ENCODE assay signal across 22 cellular contexts in the genomic region with DNA sequence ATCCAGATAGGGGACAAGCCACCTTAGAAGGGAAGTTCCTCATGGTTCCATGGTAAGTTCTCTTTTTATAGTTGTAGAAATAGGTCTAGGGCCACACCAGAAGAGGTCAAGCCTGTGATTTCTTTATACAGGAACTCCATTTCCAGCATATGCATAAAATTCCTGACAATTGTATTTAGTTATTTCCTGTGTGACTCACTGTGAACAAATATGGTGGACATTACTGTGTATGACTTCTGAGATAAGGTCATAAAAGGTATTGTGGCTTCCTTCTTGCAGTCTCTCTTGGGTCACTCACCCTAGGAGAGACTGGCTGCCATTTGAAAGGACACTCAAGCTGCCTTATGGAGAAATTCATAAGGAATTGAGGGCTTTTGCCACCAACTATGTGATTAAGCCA. TPM values are rescaled to one million over a fixed set of nuclear protein-coding genes. Genes with fewer than 3 reads are reported as not detected.
DNase-seq lines count a peak whose midpoint lies in the region; ATAC-seq, FAIRE-seq and TF ChIP-seq lines count a peak whose summit lies in the region.
"Had no signal": no experiment of that assay in that cellular context is flagged by ENCODE, and none has a peak within 500 bp of the region (broad histone marks: within the 10 kb centered on the region; RNA-seq: fewer than 3 reads in every experiment).

No MANE protein-coding gene starts in this region.

- H3K4me1 Mint-ChIP-seq in GM23338: peaks cover 17% of the 10 kb centered on the region
- H3K4me1 Mint-ChIP-seq in CD4-positive, alpha-beta memory T cell: peaks cover 5 to 12% (median 8%) of the 10 kb centered on the region in 4 donors

- no peaks in the 10 kb centered on the region for H4K20me1 ChIP-seq in K562 (replicated peaks; ENCODE audit: control insufficient read depth, insufficient read depth, low read length)
- H4K20me1 ChIP-seq in keratinocyte (ENCODE audit: control insufficient read depth, extremely low read depth, insufficient read depth, low read length): no peaks in the 10 kb centered on the region
- H4K20me1 ChIP-seq in GM23338 (replicated peaks; ENCODE audit: insufficient read depth): no peaks in the 10 kb centered on the region

- intact Hi-C loops in K562 (cut with micrococcal nuclease): loop anchor here (2.0 kb wide), 1 partner anchor 242 kb away; no protein-coding TSS in a partner anchor
- intact Hi-C loops in CD4-positive, alpha-beta memory T cell (cut with micrococcal nuclease): no loop called here

- no peak for TF ChIP-seq EP300 in K562 (IDR thresholded peaks at IDR 0.05; ENCODE audit: low read length)

- H3K9me3 ChIP-seq in K562 (replicated peaks; ENCODE audit: control insufficient read depth, insufficient read depth, low read depth, low read length): no peaks in the 10 kb centered on the region
- no peaks in the 10 kb centered on the region for H3K9me3 ChIP-seq in keratinocyte (ENCODE audit: control insufficient read depth, low read depth, low read length)
- H3K9me3 ChIP-seq in CD4-positive, alpha-beta memory T cell (ENCODE audit: control insufficient read depth in 1 of 2, low read length in 2 of 2): no peaks in the 10 kb centered on the region
- H3K9me3 ChIP-seq: Peyer's patch, sigmoid colon, tibial nerve had no signal

- CTCF ChIA-PET in K562 (lab: Yijun Ruan, JAX; ENCODE audit: low intra/inter-chr PET ratio): interaction anchor here (2.2 kb wide), 1 partner anchor 396 kb away, joined by 18 read pairs; no protein-coding TSS in a partner anchor
- CTCF ChIA-PET in CD4-positive, alpha-beta memory T cell (lab: Charles Lee; ENCODE audit: partially characterized antibody): interaction anchor here (0.7 to 5.4 kb wide), 9 partner anchors 8 to 404 kb away, joined by 3 to 114 read pairs (median 4); no protein-coding TSS in a partner anchor

- in situ Hi-C loops in K562 (cut with MboI): loop anchor here (5.0 to 10.0 kb wide), 2 partner anchors 242 to 950 kb away; no protein-coding TSS in a partner anchor

- BruUV-seq in K562 (replicated peaks; lab: Mats Ljungman, UMichigan): no TSS peak

- TF ChIP-seq RAD21 in K562 (CRISPR knock-in tag; conservative IDR thresholded peaks at IDR 0.05 in 1 of 2, IDR thresholded peaks at IDR 0.05 in 1 of 2): no peak

- TF ChIP-seq CTCF in K562 (IDR thresholded peaks at IDR 0.05 in 2 of 3, conservative IDR thresholded peaks at IDR 0.05 in 1 of 3; ENCODE audit: insufficient read depth in 2 of 3, low read depth in 1 of 3, low read length in 3 of 3) (no peak), keratinocyte (optimal IDR thresholded peaks at IDR 0.05 in 1 of 3, IDR thresholded peaks at IDR 0.05 in 1 of 3, conservative IDR thresholded peaks at IDR 0.05 in 1 of 3; ENCODE audit: extremely low read depth in 1 of 3, insufficient read depth in 2 of 3, low read length in 3 of 3) (no peak), GM23338 (conservative IDR thresholded peaks at IDR 0.05; ENCODE audit: low read depth in 2 of 2) (no peak)

- no peak overlapping the region for H3K9ac ChIP-seq in K562 (ENCODE audit: insufficient read depth in 1 of 2, low read depth in 2 of 2, low read length in 2 of 2)
- no peak overlapping the region for H3K9ac ChIP-seq in keratinocyte (ENCODE audit: control insufficient read depth, extremely low read depth, insufficient read depth, low read length)

- H3K4me2 ChIP-seq in K562 (ENCODE audit: insufficient read depth, low read length) (no peak overlapping the region), keratinocyte (ENCODE audit: control insufficient read depth, extremely low read depth, insufficient read depth, low read depth, low read length) (no peak overlapping the region), GM23338 (no peak overlapping the region)

- no peaks in the 10 kb centered on the region for H3K9me2 ChIP-seq in GM23338 (ENCODE audit: insufficient read depth)

- peak overlapping the region; percentile 58 for H2AFZ ChIP-seq in K562 (ENCODE audit: low read depth, low read length)
- peak overlapping the region; percentile 82 for H2AFZ ChIP-seq in keratinocyte (ENCODE audit: control insufficient read depth, low read length)
- no peak overlapping the region for H2AFZ ChIP-seq in GM23338

- H3K4me1 ChIP-seq in K562 (replicated peaks in 1 of 2; ENCODE audit: control insufficient read depth in 2 of 2, insufficient read depth in 2 of 2, low read length in 2 of 2): peaks cover 6 to 10% of the 10 kb centered on the region in 2 experiments; a peak in 3 of 5 replicates
- H3K4me1 ChIP-seq in keratinocyte (ENCODE audit: control insufficient read depth, extremely low read depth, insufficient read depth, low read length): peaks cover 37% of the 10 kb centered on the region
- H3K4me1 ChIP-seq in GM23338 (ENCODE audit: insufficient read depth): peaks cover 12% of the 10 kb centered on the region; the same call in 1 of the 2 replicates
- H3K4me1 ChIP-seq in CD4-positive, alpha-beta memory T cell (ENCODE audit: insufficient read depth, low read length): peaks cover 14% of the 10 kb centered on the region

- no peaks in the 10 kb centered on the region for H3K79me2 ChIP-seq in K562 (ENCODE audit: control insufficient read depth, insufficient read depth, low read length)
- H3K79me2 ChIP-seq in keratinocyte (ENCODE audit: control insufficient read depth, insufficient read depth, low read length): peaks cover 5% of the 10 kb centered on the region
- H3K79me2 ChIP-seq in GM23338 (replicated peaks; ENCODE audit: insufficient read depth): no peaks in the 10 kb centered on the region

- no peak for TF ChIP-seq POLR2A in K562 (conservative IDR thresholded peaks at IDR 0.05)

- peak overlapping the region; percentile 32; the same call in 2 of the 3 replicates for H3K27ac ChIP-seq in K562 (ENCODE audit: extremely low read depth, low read depth, low read length)
- H3K27ac ChIP-seq in keratinocyte (ENCODE audit: control insufficient read depth, insufficient read depth, low read length): no peak overlapping the region
- H3K27ac ChIP-seq in GM23338 (ENCODE audit: low read depth): no peak overlapping the region
- H3K27ac ChIP-seq in CD4-positive, alpha-beta memory T cell (ENCODE audit: low read depth, low read length): no peak overlapping the region
- H3K27ac ChIP-seq: coronary artery, Peyer's patch, sigmoid colon, tibial nerve, VCaP had no signal

- H3K36me3 Mint-ChIP-seq in GM23338 (ENCODE audit: low read depth): no peaks in the 10 kb centered on the region
- H3K36me3 Mint-ChIP-seq in CD4-positive, alpha-beta memory T cell: no peaks in the 10 kb centered on the region

- FAIRE-seq in K562 (lab: Jason Lieb, UNC): peak; percentile 49
- peak; percentile 51 for FAIRE-seq in keratinocyte (lab: Jason Lieb, UNC)

- ATAC-seq in K562: no peak
- ATAC-seq in GM23338: no peak

- H3K36me3 ChIP-seq in K562 (ENCODE audit: control insufficient read depth, insufficient read depth, low read length) (no peaks in the 10 kb centered on the region), keratinocyte (ENCODE audit: control insufficient read depth in 2 of 2, extremely low read depth in 1 of 2, insufficient read depth in 2 of 2, low read length in 2 of 2) (peaks cover 0 to 4% of the 10 kb centered on the region in 2 experiments), GM23338 (ENCODE audit: insufficient read depth) (no peaks in the 10 kb centered on the region)
- no peaks in the 10 kb centered on the region for H3K36me3 ChIP-seq in CD4-positive, alpha-beta memory T cell (ENCODE audit: insufficient read depth, low read length)
- H3K36me3 ChIP-seq: Peyer's patch, sigmoid colon, tibial nerve had no signal

- H3K9me3 Mint-ChIP-seq in GM23338: no peaks in the 10 kb centered on the region
- H3K9me3 Mint-ChIP-seq in CD4-positive, alpha-beta memory T cell: no peaks in the 10 kb centered on the region
- H3K9me3 Mint-ChIP-seq: activated naive CD4-positive, alpha-beta T cell treated with anti-CD3 and anti-CD28 coated beads for 36 hours had no signal

- H3K27me3 Mint-ChIP-seq in GM23338 (ENCODE audit: insufficient read depth, low read depth, poor library complexity): peaks cover 9% of the 10 kb centered on the region
- peaks cover 8 to 14% of the 10 kb centered on the region in 2 donors for H3K27me3 Mint-ChIP-seq in CD4-positive, alpha-beta memory T cell

- DNase-seq in DMS53 (lab: John Stamatoyannopoulos, UW): peak; percentile 59
- DNase-seq in HT-29 (ENCODE audit: low spot score): peak; percentile 35
- peak in 1 of 4 experiments; percentile 19 for DNase-seq in K562 (ENCODE audit: extremely low read depth in 1 of 4, low spot score in 3 of 4)
- no peak for DNase-seq in keratinocyte (ENCODE audit: low read depth, low spot score)
- no peak for DNase-seq in GM23338 (ENCODE audit: low spot score)
- no peak for DNase-seq in NCI-H1436 treated with DMSO at 0.1 percent for 48 hours (lab: John Stamatoyannopoulos, UW)
- no peak for DNase-seq in activated CD4-positive, CD25-positive, alpha-beta regulatory T cell treated with anti-CD3 and anti-CD28 coated beads, Interleukin-2, amount 50 U/mL, for 72 hours
- no peak for DNase-seq in CD4-positive, alpha-beta memory T cell
- DNase-seq: activated CD4-positive, alpha-beta T cell treated with anti-CD3 and anti-CD28 coated beads, Interleukin-2, amount 50 U/mL, for 4 hours; activated naive CD4-positive, alpha-beta T cell treated with anti-CD3 and anti-CD28 coated beads for 36 hours; aorta; NCI-H82; occipital lobe; Peyer's patch; sigmoid colon; stimulated activated naive CD4-positive, alpha-beta T cell; T-helper 1 cell had no signal

- H3K4me3 Mint-ChIP-seq in GM23338: no peak overlapping the region
- no peak overlapping the region for H3K4me3 Mint-ChIP-seq in CD4-positive, alpha-beta memory T cell
- H3K4me3 Mint-ChIP-seq: activated naive CD4-positive, alpha-beta T cell treated with anti-CD3 and anti-CD28 coated beads for 36 hours had no signal

- no peak overlapping the region for H3K4me3 ChIP-seq in K562
- H3K4me3 ChIP-seq in keratinocyte (ENCODE audit: control insufficient read depth in 2 of 3, extremely low read depth in 1 of 3, insufficient read depth in 2 of 3, low read depth in 1 of 3, low read length in 3 of 3): no peak overlapping the region
- H3K4me3 ChIP-seq in GM23338: no peak overlapping the region
- H3K4me3 ChIP-seq in CD4-positive, alpha-beta memory T cell (ENCODE audit: low read length in 2 of 2): no peak overlapping the region
- H3K4me3 ChIP-seq: coronary artery, Peyer's patch, sigmoid colon, tibial nerve had no signal

- POLR2A ChIA-PET in K562 (lab: Yijun Ruan, JAX): interaction anchor here (1.4 kb wide), 1 partner anchor 398 kb away, joined by 3 read pairs; no protein-coding TSS in a partner anchor
- POLR2A ChIA-PET in CD4-positive, alpha-beta memory T cell (lab: Charles Lee; ENCODE audit: partially characterized antibody): no interaction called here

- no peaks in the 10 kb centered on the region; the same call in 1 of the 2 replicates for H3F3A ChIP-seq in GM23338 (replicated peaks; ENCODE audit: low read depth)

- H3K9me1 ChIP-seq in K562 (ENCODE audit: control insufficient read depth, insufficient read depth, low read length): no peaks in the 10 kb centered on the region
- no peaks in the 10 kb centered on the region for H3K9me1 ChIP-seq in keratinocyte (ENCODE audit: control insufficient read depth, extremely low read depth, insufficient read depth, low read length)

- no peak overlapping the region for H3K27ac Mint-ChIP-seq in GM23338
- no peak overlapping the region for H3K27ac Mint-ChIP-seq in CD4-positive, alpha-beta memory T cell
- H3K27ac Mint-ChIP-seq: activated naive CD4-positive, alpha-beta T cell treated with anti-CD3 and anti-CD28 coated beads for 36 hours had no signal

- dilution Hi-C loops in keratinocyte (cut with MboI; ENCODE audit: extremely low pct_ligation_motif_present, low sequenced_read_pairs): no loop called here

- H3K27me3 ChIP-seq in K562 (ENCODE audit: control insufficient read depth in 2 of 2, insufficient read depth in 2 of 2, low read length in 2 of 2) (peaks cover 0 to 4% of the 10 kb centered on the region in 2 experiments; a peak in 2 of 5 replicates), keratinocyte (ENCODE audit: control insufficient read depth, extremely low read depth, insufficient read depth, low read length) (no peaks in the 10 kb centered on the region), GM23338 (ENCODE audit: insufficient read depth) (peaks cover 7% of the 10 kb centered on the region; the same call in 1 of the 2 replicates)
- no peaks in the 10 kb centered on the region for H3K27me3 ChIP-seq in CD4-positive, alpha-beta memory T cell (ENCODE audit: insufficient read depth, low read length)
- H3K27me3 ChIP-seq: Peyer's patch, sigmoid colon, tibial nerve had no signal

RNA-seq across cellular contexts. Expression of a gene that starts 2.2 kb away (rescaled TPM):
- total RNA-seq in HT-29 (2014; rRNA removed; shearing (Covaris generic)): 0.10 and 0.41 TPM in 2 replicates
- not detected in 2 replicates for total RNA-seq in K562 (2011; cell fraction: chromatin; rRNA removed; ENCODE audit: low replicate concordance)
- not detected in 2 replicates for total RNA-seq in K562 (2011; cell fraction: nucleolus; rRNA removed)
- total RNA-seq in K562 (2011; cell fraction: nucleoplasm; rRNA removed): not detected in 2 replicates
- total RNA-seq in K562 (2014; rRNA removed) (0.14 TPM in 1 of 2 replicates, not detected in the other), K562 (2014; rRNA removed; fragmentation: Illumina TruSeq; extraction: Trizol) (not detected in 2 replicates), K562 (2015; rRNA removed; fragmentation: Illumina TruSeq; extraction: Trizol) (not detected in 2 replicates), K562 (2021) (not detected in 2 replicates)
- polyA plus RNA-seq in K562 (2011; rRNA removed) (0.17 TPM in 1 of 2 replicates, not detected in the other), K562 (2014; fragmentation: Illumina TruSeq; extraction: Trizol) (0.45 TPM in 1 of 2 replicates, not detected in the other), K562 (2014; fragmentation: Nextera tagmentation; extraction: Ambion mirVana) (under 1 TPM in 1 of 2 experiments, not detected in 1; 0.23 TPM), K562 (2014; rRNA removed) (not detected in 2 replicates), keratinocyte (1.0 to 4.0 TPM (median 1.2 TPM) in 3 replicates), GM23338 (2016; fragmentation: Nextera tagmentation; extraction: Ambion mirVana) (0.97 and 1.6 TPM in 2 replicates)
- 0.13 and 0.27 TPM in 2 replicates for polyA plus RNA-seq in K562 (2011; cell fraction: cytosol; rRNA removed)
- polyA plus RNA-seq in K562 (2011; cell fraction: nucleus; rRNA removed): 0.45 and 0.48 TPM in 2 replicates
- 0.05 and 0.22 TPM in 2 replicates for polyA plus RNA-seq in K562 (2012)
- polyA minus RNA-seq in K562 (2011; rRNA and poly(A)+ RNA removed): not detected in 2 replicates
- not detected in 2 replicates for polyA minus RNA-seq in K562 (2011; cell fraction: cytosol; rRNA and poly(A)+ RNA removed)
- polyA minus RNA-seq in K562 (2011; cell fraction: nucleus; rRNA and poly(A)+ RNA removed): not detected in 2 replicates
- polyA plus RNA-seq in keratinocyte (2011; ENCODE audit: low read depth): 0.37 TPM
- polyA plus RNA-seq in keratinocyte (2011; cell fraction: cytosol; rRNA removed): 1.7 and 2.9 TPM in 2 replicates
- polyA plus RNA-seq in keratinocyte (2011; cell fraction: nucleus; rRNA removed): 0.41 and 1.2 TPM in 2 replicates
- 1.4 and 3.2 TPM in 2 replicates for polyA plus RNA-seq in keratinocyte (2012; ENCODE audit: low replicate concordance)
- 0.22 to 4.2 TPM (median 0.79 TPM) in 3 replicates for polyA minus RNA-seq in keratinocyte
- polyA minus RNA-seq in keratinocyte (2011; cell fraction: cytosol; rRNA and poly(A)+ RNA removed): not detected
- polyA minus RNA-seq in keratinocyte (2011; cell fraction: nucleus; rRNA and poly(A)+ RNA removed): not detected in 2 replicates
- 1.1 TPM in 1 of 2 replicates, not detected in the other for total RNA-seq in GM23338 (2014; rRNA removed; shearing (Covaris generic))
- under 1 TPM in 1 of 2 experiments, not detected in 1; 0.70 TPM for total RNA-seq in CD4-positive, alpha-beta memory T cell
- not detected for polyA plus RNA-seq in CD4-positive, alpha-beta memory T cell
- total RNA-seq: liver, myocyte had no signal

RNA-seq across cellular contexts. Expression of a gene that starts 40.3 kb away (rescaled TPM):
- 22.6 and 25.6 TPM in 2 replicates for total RNA-seq in HT-29 (2014; rRNA removed; shearing (Covaris generic))
- total RNA-seq in K562 (2011; cell fraction: chromatin; rRNA removed; ENCODE audit: low replicate concordance): 144 and 172 TPM in 2 replicates
- 34.5 and 40.9 TPM in 2 replicates for total RNA-seq in K562 (2011; cell fraction: nucleolus; rRNA removed)
- 54.2 and 74.1 TPM in 2 replicates for total RNA-seq in K562 (2011; cell fraction: nucleoplasm; rRNA removed)
- total RNA-seq in K562 (2014; rRNA removed) (16.9 and 17.1 TPM in 2 replicates), K562 (2014; rRNA removed; fragmentation: Illumina TruSeq; extraction: Trizol) (19.0 and 21.2 TPM in 2 replicates), K562 (2015; rRNA removed; fragmentation: Illumina TruSeq; extraction: Trizol) (17.8 and 20.7 TPM in 2 replicates), K562 (2021) (46.2 and 47.5 TPM in 2 replicates)
- polyA plus RNA-seq in K562 (2011; rRNA removed) (17.2 and 17.7 TPM in 2 replicates), K562 (2014; fragmentation: Illumina TruSeq; extraction: Trizol) (29.5 and 31.9 TPM in 2 replicates), K562 (2014; fragmentation: Nextera tagmentation; extraction: Ambion mirVana) (1 to 10 TPM; 4.1 to 9.9 TPM), K562 (2014; rRNA removed) (15.2 and 15.3 TPM in 2 replicates), keratinocyte (10.9 to 23.9 TPM (median 14.4 TPM) in 3 replicates), GM23338 (2016; fragmentation: Nextera tagmentation; extraction: Ambion mirVana) (37.6 and 42.6 TPM in 2 replicates)
- 9.4 and 16.2 TPM in 2 replicates for polyA plus RNA-seq in K562 (2011; cell fraction: cytosol; rRNA removed)
- polyA plus RNA-seq in K562 (2011; cell fraction: nucleus; rRNA removed): 37.1 and 55.1 TPM in 2 replicates
- polyA plus RNA-seq in K562 (2012): 12.9 and 15.0 TPM in 2 replicates
- 71.7 and 90.0 TPM in 2 replicates for polyA minus RNA-seq in K562 (2011; rRNA and poly(A)+ RNA removed)
- 28.2 and 30.6 TPM in 2 replicates for polyA minus RNA-seq in K562 (2011; cell fraction: cytosol; rRNA and poly(A)+ RNA removed)
- 35.0 and 70.0 TPM in 2 replicates for polyA minus RNA-seq in K562 (2011; cell fraction: nucleus; rRNA and poly(A)+ RNA removed)
- polyA plus RNA-seq in keratinocyte (2011; ENCODE audit: low read depth): 61.3 TPM
- polyA plus RNA-seq in keratinocyte (2011; cell fraction: cytosol; rRNA removed): 16.7 and 25.6 TPM in 2 replicates
- 68.9 and 70.7 TPM in 2 replicates for polyA plus RNA-seq in keratinocyte (2011; cell fraction: nucleus; rRNA removed)
- 11.6 and 32.3 TPM in 2 replicates for polyA plus RNA-seq in keratinocyte (2012; ENCODE audit: low replicate concordance)
- polyA minus RNA-seq in keratinocyte: 44.9 to 57.0 TPM (median 56.8 TPM) in 3 replicates
- 18.2 TPM for polyA minus RNA-seq in keratinocyte (2011; cell fraction: cytosol; rRNA and poly(A)+ RNA removed)
- 40.5 and 98.4 TPM in 2 replicates for polyA minus RNA-seq in keratinocyte (2011; cell fraction: nucleus; rRNA and poly(A)+ RNA removed)
- 53.8 and 67.2 TPM in 2 replicates for total RNA-seq in GM23338 (2014; rRNA removed; shearing (Covaris generic))
- 100 to 1,000 TPM; 105 to 108 TPM for total RNA-seq in CD4-positive, alpha-beta memory T cell
- 10 to 100 TPM; 13.6 to 27.6 TPM for polyA plus RNA-seq in CD4-positive, alpha-beta memory T cell

RNA-seq across cellular contexts. Expression of a gene that starts 45.3 kb away (rescaled TPM):
- total RNA-seq in HT-29 (2014; rRNA removed; shearing (Covaris generic)): not detected in 2 replicates
- not detected in 2 replicates for total RNA-seq in K562 (2011; cell fraction: chromatin; rRNA removed; ENCODE audit: low replicate concordance)
- total RNA-seq in K562 (2011; cell fraction: nucleolus; rRNA removed): not detected in 2 replicates
- not detected in 2 replicates for total RNA-seq in K562 (2011; cell fraction: nucleoplasm; rRNA removed)
- total RNA-seq in K562 (2014; rRNA removed) (not detected in 2 replicates), K562 (2014; rRNA removed; fragmentation: Illumina TruSeq; extraction: Trizol) (not detected in 2 replicates), K562 (2015; rRNA removed; fragmentation: Illumina TruSeq; extraction: Trizol) (not detected in 2 replicates), K562 (2021) (not detected in 2 replicates)
- polyA plus RNA-seq in K562 (2011; rRNA removed) (not detected in 2 replicates), K562 (2014; fragmentation: Illumina TruSeq; extraction: Trizol) (not detected in 2 replicates), K562 (2014; fragmentation: Nextera tagmentation; extraction: Ambion mirVana) (not detected), K562 (2014; rRNA removed) (not detected in 2 replicates), keratinocyte (26.2 to 28.6 TPM (median 27.7 TPM) in 3 replicates), GM23338 (2016; fragmentation: Nextera tagmentation; extraction: Ambion mirVana) (not detected in 2 replicates)
- not detected in 2 replicates for polyA plus RNA-seq in K562 (2011; cell fraction: cytosol; rRNA removed)
- not detected in 2 replicates for polyA plus RNA-seq in K562 (2011; cell fraction: nucleus; rRNA removed)
- not detected in 2 replicates for polyA plus RNA-seq in K562 (2012)
- not detected in 2 replicates for polyA minus RNA-seq in K562 (2011; rRNA and poly(A)+ RNA removed)
- not detected in 2 replicates for polyA minus RNA-seq in K562 (2011; cell fraction: cytosol; rRNA and poly(A)+ RNA removed)
- not detected in 2 replicates for polyA minus RNA-seq in K562 (2011; cell fraction: nucleus; rRNA and poly(A)+ RNA removed)
- polyA plus RNA-seq in keratinocyte (2011; ENCODE audit: low read depth): 26.1 TPM
- polyA plus RNA-seq in keratinocyte (2011; cell fraction: cytosol; rRNA removed): 11.1 and 13.7 TPM in 2 replicates
- 44.9 and 47.5 TPM in 2 replicates for polyA plus RNA-seq in keratinocyte (2011; cell fraction: nucleus; rRNA removed)
- polyA plus RNA-seq in keratinocyte (2012; ENCODE audit: low replicate concordance): 20.0 and 34.8 TPM in 2 replicates
- polyA minus RNA-seq in keratinocyte: 67.6 to 119 TPM (median 108 TPM) in 3 replicates
- polyA minus RNA-seq in keratinocyte (2011; cell fraction: cytosol; rRNA and poly(A)+ RNA removed): 42.8 TPM
- 95.7 and 152 TPM in 2 replicates for polyA minus RNA-seq in keratinocyte (2011; cell fraction: nucleus; rRNA and poly(A)+ RNA removed)
- total RNA-seq in GM23338 (2014; rRNA removed; shearing (Covaris generic)): not detected in 2 replicates
- total RNA-seq in CD4-positive, alpha-beta memory T cell: not detected
- polyA plus RNA-seq in CD4-positive, alpha-beta memory T cell: not detected
- total RNA-seq: activated naive CD4-positive, alpha-beta T cell treated with anti-CD3 and anti-CD28 coated beads for 36 hours; myocyte; occipital lobe had no signal
- polyA plus RNA-seq: aorta had no signal

Comparison
In these comparisons a context has a peak if more than half of its experiments do, and no peak if none do; other contexts are left out.
1. DNase-seq: peak in DMS53 (single experiment) and HT-29 (single experiment); none in keratinocyte (single experiment), GM23338 (single experiment), NCI-H1436 treated with DMSO at 0.1 percent for 48 hours (single experiment), activated CD4-positive, CD25-positive, alpha-beta regulatory T cell treated with anti-CD3 and anti-CD28 coated beads, Interleukin-2, amount 50 U/mL, for 72 hours (single experiment) and CD4-positive, alpha-beta memory T cell (0 of 5).